13 cellular contexts compared by ENCODE assay signal in genomic region chr4:109436504-109436903, GRCh38. TPM values are rescaled to one million over a fixed set of nuclear protein-coding genes. Genes with fewer than 3 reads are reported as not detected.
A peak's percentile ranks its signal among the peaks of the same experiment; 100 is the strongest.
DNase-seq lines count a peak whose midpoint lies in the region; ATAC-seq, FAIRE-seq and TF ChIP-seq lines count a peak whose summit lies in the region.
"Had no signal": no experiment of that assay in that cellular context is flagged by ENCODE, and none has a peak within 500 bp of the region (broad histone marks: within the 10 kb centered on the region; RNA-seq: fewer than 3 reads in every experiment).

No MANE protein-coding gene starts in this region.

- no peak overlapping the region for H3K27ac ChIP-seq in CD4-positive, alpha-beta T cell (ENCODE audit: low read depth, low read length)
- H3K27ac ChIP-seq in GM23338 (ENCODE audit: low read depth) (no peak overlapping the region), GM12878 (ENCODE audit: control insufficient read depth, insufficient read depth) (no peak overlapping the region), uterus (no peak overlapping the region)
- H3K27ac ChIP-seq: neutrophil had no signal

- peaks cover 5% of the 10 kb centered on the region for H3K36me3 Mint-ChIP-seq in CD4-positive, alpha-beta T cell (ENCODE audit: low read depth)
- no peaks in the 10 kb centered on the region for H3K36me3 Mint-ChIP-seq in GM23338 (ENCODE audit: low read depth)
- H3K36me3 Mint-ChIP-seq in natural killer cell treated with Interleukin-12 subunit alpha and Interleukin-12 subunit beta and Interleukin-15 and Interleukin-18, amount 100 ng/mL, for 72 hours, result no peaks in the 10 kb centered on the region

- no peaks in the 10 kb centered on the region for H3K9me3 Mint-ChIP-seq in CD4-positive, alpha-beta T cell
- no peaks in the 10 kb centered on the region for H3K9me3 Mint-ChIP-seq in GM23338
- H3K9me3 Mint-ChIP-seq in natural killer cell treated with Interleukin-12 subunit alpha and Interleukin-12 subunit beta and Interleukin-15 and Interleukin-18, amount 100 ng/mL, for 72 hours, result no peaks in the 10 kb centered on the region

- peak overlapping the region; percentile 97; the same call in 1 of the 2 replicates for H3K4me2 ChIP-seq in GM23338
- peak overlapping the region; percentile 77 for H3K4me2 ChIP-seq in GM12878 (ENCODE audit: control insufficient read depth, insufficient read depth)

- in situ Hi-C loops in GM12878 (cut with MboI), result loop anchor here (25.0 kb wide), 1 partner anchor 751 kb away; the partner anchor contains the start of gene ELOVL6

- TF ChIP-seq CTCF in CD4-positive, alpha-beta T cell (IDR thresholded peaks at IDR 0.05), result no peak
- TF ChIP-seq CTCF in GM23338 (conservative IDR thresholded peaks at IDR 0.05; ENCODE audit: low read depth in 2 of 2), result no peak
- no peak for TF ChIP-seq CTCF in GM12878 (IDR thresholded peaks at IDR 0.05 in 2 of 3, conservative IDR thresholded peaks at IDR 0.05 in 1 of 3; ENCODE audit: control insufficient read depth in 2 of 3, extremely low read depth in 1 of 3, insufficient read depth in 1 of 3, low read depth in 3 of 3, low read length in 3 of 3)
- no peak for TF ChIP-seq CTCF in uterus (IDR thresholded peaks at IDR 0.05)

- RAD21 ChIA-PET in GM12878 (lab: Charles Lee; ENCODE audit: unreplicated experiment), result interaction anchor here (0.8 kb wide), 1 partner anchor 377 kb away, joined by 5 read pairs; no protein-coding TSS in a partner anchor

- H3K79me2 ChIP-seq in GM23338 (replicated peaks; ENCODE audit: insufficient read depth) (peaks cover 74% of the 10 kb centered on the region), GM12878 (ENCODE audit: control insufficient read depth, insufficient read depth, low read length) (peaks cover 82% of the 10 kb centered on the region)

- H3K36me3 ChIP-seq in GM23338 (ENCODE audit: insufficient read depth), result no peaks in the 10 kb centered on the region
- H3K36me3 ChIP-seq in GM12878 (ENCODE audit: control insufficient read depth in 2 of 2, insufficient read depth in 2 of 2, low read length in 1 of 2), result no peaks in the 10 kb centered on the region
- no peaks in the 10 kb centered on the region for H3K36me3 ChIP-seq in uterus
- H3K36me3 ChIP-seq in H7 (replicated peaks; ENCODE audit: control insufficient read depth, insufficient read depth, low read length), result no peaks in the 10 kb centered on the region
- H3K36me3 ChIP-seq: ascending aorta, neutrophil had no signal

- peaks cover 83% of the 10 kb centered on the region for H3K4me1 Mint-ChIP-seq in CD4-positive, alpha-beta T cell (ENCODE audit: low read depth)
- peaks cover 55% of the 10 kb centered on the region for H3K4me1 Mint-ChIP-seq in GM23338
- H3K4me1 Mint-ChIP-seq in natural killer cell treated with Interleukin-12 subunit alpha and Interleukin-12 subunit beta and Interleukin-15 and Interleukin-18, amount 100 ng/mL, for 72 hours (ENCODE audit: low read depth in 2 of 2), result peaks cover 44 to 48% of the 10 kb centered on the region in 2 donors

- peak overlapping the region; percentile 33; the same call in 1 of the 2 replicates for H3K9ac ChIP-seq in GM12878 (ENCODE audit: control insufficient read depth, insufficient read depth, low read length)

- no peak overlapping the region for H3K4me3 ChIP-seq in GM23338
- 0 out of 2 replicates have a peak overlapping the region, but pooled peaks have one; percentile 31 for H3K4me3 ChIP-seq in GM12878
- no peak overlapping the region for H3K4me3 ChIP-seq in uterus
- H3K4me3 ChIP-seq in H7 (ENCODE audit: insufficient read depth, low read depth, low read length), result no peak overlapping the region

- no TSS peak for BruUV-seq in GM12878 (replicated peaks; lab: Mats Ljungman, UMichigan)

- no peak for ATAC-seq in CD4-positive, alpha-beta T cell (ENCODE audit: poor library complexity)
- ATAC-seq in GM23338 (no peak), GM12878 (no peak)
- no peak for ATAC-seq in natural killer cell treated with Interleukin-12 subunit alpha and Interleukin-12 subunit beta and Interleukin-15 and Interleukin-18, amount 100 ng/mL, for 72 hours

- H3K27me3 ChIP-seq in CD4-positive, alpha-beta T cell (ENCODE audit: control insufficient read depth, insufficient read depth, low read length), result no peaks in the 10 kb centered on the region
- H3K27me3 ChIP-seq in GM23338 (ENCODE audit: insufficient read depth), result no peaks in the 10 kb centered on the region
- H3K27me3 ChIP-seq in GM12878 (replicated peaks in 1 of 2; ENCODE audit: control insufficient read depth in 2 of 2, insufficient read depth in 2 of 2, low read length in 1 of 2), result no peaks in the 10 kb centered on the region
- no peaks in the 10 kb centered on the region for H3K27me3 ChIP-seq in uterus
- no peaks in the 10 kb centered on the region for H3K27me3 ChIP-seq in H7 (ENCODE audit: control insufficient read depth, insufficient read depth, low read length)
- H3K27me3 ChIP-seq: ascending aorta, neutrophil had no signal

- no peak for DNase-seq in CD4-positive, alpha-beta T cell
- no peak for DNase-seq in GM23338 (ENCODE audit: low spot score)
- DNase-seq in GM12878 (ENCODE audit: low read depth, low spot score), result no peak
- no peak for DNase-seq in natural killer cell treated with Interleukin-12 subunit alpha and Interleukin-12 subunit beta and Interleukin-15 and Interleukin-18, amount 100 ng/mL, for 72 hours (ENCODE audit: low spot score)
- DNase-seq in stimulated activated CD4-positive, alpha-beta T cell treated with anti-CD3 and anti-CD28 coated beads, Interleukin-2, amount 100 ng/mL, for 24 hours, result no peak
- DNase-seq in uterus, result no peak
- DNase-seq in H7, result no peak
- DNase-seq: DMS79 treated with DMSO at 0.1 percent for 48 hours, KG1, NCI-H1436, NCI-H510A treated with DMSO at 0.1 percent for 48 hours had no signal

- no peaks in the 10 kb centered on the region for H3K9me3 ChIP-seq in CD4-positive, alpha-beta T cell (ENCODE audit: control insufficient read depth, low read length)
- no peaks in the 10 kb centered on the region for H3K9me3 ChIP-seq in GM12878 (replicated peaks; ENCODE audit: control insufficient read depth, insufficient read depth, low read length)
- no peaks in the 10 kb centered on the region for H3K9me3 ChIP-seq in uterus
- H3K9me3 ChIP-seq: ascending aorta, neutrophil had no signal

- TF ChIP-seq RAD21 in GM12878 (IDR thresholded peaks at IDR 0.05; ENCODE audit: insufficient read depth, low read depth, low read length), result no peak

- peak overlapping the region; percentile 85 for H3K4me3 Mint-ChIP-seq in CD4-positive, alpha-beta T cell
- H3K4me3 Mint-ChIP-seq in GM23338, result no peak overlapping the region
- H3K4me3 Mint-ChIP-seq in natural killer cell treated with Interleukin-12 subunit alpha and Interleukin-12 subunit beta and Interleukin-15 and Interleukin-18, amount 100 ng/mL, for 72 hours, result peak overlapping the region; percentile 88

- TF ChIP-seq EP300 in GM12878 (IDR thresholded peaks at IDR 0.05; ENCODE audit: borderline replicate concordance in 1 of 2, control insufficient read depth in 1 of 2, low read depth in 2 of 2, low read length in 2 of 2), result no peak

- H2AFZ ChIP-seq in GM23338, result no peak overlapping the region
- H2AFZ ChIP-seq in GM12878 (ENCODE audit: control insufficient read depth, low read depth, low read length), result no peak overlapping the region

- CTCF ChIA-PET in CD4-positive, alpha-beta T cell (lab: Charles Lee), result no interaction called here
- CTCF ChIA-PET in GM12878 (lab: Yijun Ruan, JAX), result no interaction called here

- H3K9me2 ChIP-seq in GM23338 (ENCODE audit: insufficient read depth), result no peaks in the 10 kb centered on the region

- SMC1A ChIA-PET in GM12878 (lab: Charles Lee; ENCODE audit: uncharacterized antibody, unreplicated experiment), result interaction anchor here (0.8 kb wide), 1 partner anchor 379 kb away, joined by 3 read pairs; the partner anchor contains the start of gene GAR1

- H4K20me1 ChIP-seq in GM23338 (replicated peaks; ENCODE audit: insufficient read depth) (peaks cover 53% of the 10 kb centered on the region), GM12878 (ENCODE audit: control insufficient read depth, insufficient read depth) (peaks cover 5% of the 10 kb centered on the region)

- WGBS in GM12878 (ENCODE audit: insufficient coverage, insufficient replicate concordance, low lambda C conversion rate, missing lambda C conversion rate), result 96% methylated on average over 3 of the region's 3 CpGs

- H3F3A ChIP-seq in GM23338 (replicated peaks; ENCODE audit: low read depth), result no peaks in the 10 kb centered on the region

- peak overlapping the region; percentile 7 for H3K27ac Mint-ChIP-seq in CD4-positive, alpha-beta T cell
- no peak overlapping the region for H3K27ac Mint-ChIP-seq in GM23338
- peak overlapping the region; percentile 37 to 60 for H3K27ac Mint-ChIP-seq in natural killer cell treated with Interleukin-12 subunit alpha and Interleukin-12 subunit beta and Interleukin-15 and Interleukin-18, amount 100 ng/mL, for 72 hours

- TF ChIP-seq POLR2A in GM12878 (IDR thresholded peaks at IDR 0.05; ENCODE audit: low read depth, low read length) (no peak), uterus (IDR thresholded peaks at IDR 0.05) (no peak)

- H3K27me3 Mint-ChIP-seq in CD4-positive, alpha-beta T cell, result no peaks in the 10 kb centered on the region
- peaks cover 4% of the 10 kb centered on the region for H3K27me3 Mint-ChIP-seq in GM23338 (ENCODE audit: insufficient read depth, low read depth, poor library complexity)
- no peaks in the 10 kb centered on the region for H3K27me3 Mint-ChIP-seq in natural killer cell treated with Interleukin-12 subunit alpha and Interleukin-12 subunit beta and Interleukin-15 and Interleukin-18, amount 100 ng/mL, for 72 hours

- intact Hi-C loops in CD4-positive, alpha-beta T cell (cut with DNase I, micrococcal nuclease), result no loop called here
- intact Hi-C loops in GM12878 (cut with micrococcal nuclease; ENCODE audit: unreplicated experiment) (loop anchor here (5.0 to 10.0 kb wide), 2 partner anchors 216 to 758 kb away; partner anchors contain the start of gene ELOVL6), uterus (cut with DNase I; ENCODE audit: low total_unique reads) (loop anchor here (10.0 kb wide), 1 partner anchor 268 kb away; the partner anchor contains the start of gene CASP6)

- no peak for FAIRE-seq in GM12878 (lab: Jason Lieb, UNC)

- POLR2A ChIA-PET in CD4-positive, alpha-beta T cell (lab: Charles Lee), result no interaction called here
- POLR2A ChIA-PET in GM12878 (lab: Charles Lee), result interaction anchor here (1.1 kb wide), 1 partner anchor 124 kb away, joined by 3 read pairs; the partner anchor contains the start of gene MCUB

- H3K4me1 ChIP-seq in GM23338 (ENCODE audit: insufficient read depth), result peaks cover 26% of the 10 kb centered on the region
- H3K4me1 ChIP-seq in GM12878 (ENCODE audit: control insufficient read depth, insufficient read depth, low read length), result peaks cover 13% of the 10 kb centered on the region
- peaks cover 4 to 20% of the 10 kb centered on the region in 2 donors for H3K4me1 ChIP-seq in uterus

RNA-seq across cellular contexts. Expression of gene SEC24B, which starts 2.9 kb away (rescaled TPM):
- total RNA-seq in CD4-positive, alpha-beta T cell, result 10 to 100 TPM; 41.5 to 45.9 TPM
- 30.1 and 32.8 TPM in 2 replicates for total RNA-seq in GM23338 (2014; rRNA removed; shearing (Covaris generic))
- polyA plus RNA-seq in GM23338 (2016; fragmentation: Nextera tagmentation; extraction: Ambion mirVana) (9.2 and 9.4 TPM in 2 replicates), GM12878 (2011; rRNA removed) (36.2 and 43.2 TPM in 2 replicates), GM12878 (2014; fragmentation: Illumina TruSeq; extraction: Trizol) (24.5 and 26.5 TPM in 2 replicates), GM12878 (2014; fragmentation: Nextera tagmentation; extraction: Ambion mirVana) (1 to 10 TPM; 6.4 to 8.1 TPM), GM12878 (2014; rRNA removed) (15.9 and 16.0 TPM in 2 replicates), GM12878 (2016; fragmentation: Nextera tagmentation; extraction: Ambion mirVana) (10 to 100 TPM; 15.7 to 16.6 TPM)
- total RNA-seq in GM12878 (2013; cell fraction: nucleolus; rRNA removed), result 52.5 and 54.5 TPM in 2 replicates
- total RNA-seq in GM12878 (2014; rRNA removed) (11.3 and 12.9 TPM in 2 replicates), GM12878 (2014; rRNA removed; fragmentation: Illumina TruSeq; extraction: Trizol) (16.0 and 16.1 TPM in 2 replicates), GM12878 (2021) (17.9 and 19.2 TPM in 2 replicates), uterus (10 to 100 TPM; 20.7 to 54.1 (median 30.1) TPM)
- 7.5 TPM for polyA plus RNA-seq in GM12878 (2011; ENCODE audit: low read depth)
- polyA plus RNA-seq in GM12878 (2011; cell fraction: cytosol; rRNA removed), result 36.2 and 38.2 TPM in 2 replicates
- polyA plus RNA-seq in GM12878 (2011; cell fraction: nucleus; rRNA removed), result 32.3 and 40.4 TPM in 2 replicates
- polyA plus RNA-seq in GM12878 (2012), result 9.1 and 14.4 TPM in 2 replicates
- polyA minus RNA-seq in GM12878 (2011; rRNA and poly(A)+ RNA removed), result 108 and 136 TPM in 2 replicates
- polyA minus RNA-seq in GM12878 (2011; cell fraction: cytosol; rRNA and poly(A)+ RNA removed), result 23.0 and 23.7 TPM in 2 replicates
- polyA minus RNA-seq in GM12878 (2011; cell fraction: nucleus; rRNA and poly(A)+ RNA removed), result 48.2 and 65.2 TPM in 2 replicates
- 10 to 100 TPM; 29.5 to 29.9 TPM for total RNA-seq in natural killer cell treated with Interleukin-12 subunit alpha and Interleukin-12 subunit beta and Interleukin-15 and Interleukin-18, amount 100 ng/mL, for 72 hours
- 21.4 and 21.7 TPM in 2 replicates for total RNA-seq in H7 (2014; rRNA removed; shearing (Covaris generic))

Comparison
In these comparisons a context has a peak if more than half of its experiments do, and no peak if none do; other contexts are left out.
1. intact Hi-C loops: an anchor here in GM12878 (5.0 to 10.0 kb wide) and uterus (10.0 kb wide); none called in CD4-positive, alpha-beta T cell.